14 cellular contexts compared by ENCODE assay signal in the genomic region with DNA sequence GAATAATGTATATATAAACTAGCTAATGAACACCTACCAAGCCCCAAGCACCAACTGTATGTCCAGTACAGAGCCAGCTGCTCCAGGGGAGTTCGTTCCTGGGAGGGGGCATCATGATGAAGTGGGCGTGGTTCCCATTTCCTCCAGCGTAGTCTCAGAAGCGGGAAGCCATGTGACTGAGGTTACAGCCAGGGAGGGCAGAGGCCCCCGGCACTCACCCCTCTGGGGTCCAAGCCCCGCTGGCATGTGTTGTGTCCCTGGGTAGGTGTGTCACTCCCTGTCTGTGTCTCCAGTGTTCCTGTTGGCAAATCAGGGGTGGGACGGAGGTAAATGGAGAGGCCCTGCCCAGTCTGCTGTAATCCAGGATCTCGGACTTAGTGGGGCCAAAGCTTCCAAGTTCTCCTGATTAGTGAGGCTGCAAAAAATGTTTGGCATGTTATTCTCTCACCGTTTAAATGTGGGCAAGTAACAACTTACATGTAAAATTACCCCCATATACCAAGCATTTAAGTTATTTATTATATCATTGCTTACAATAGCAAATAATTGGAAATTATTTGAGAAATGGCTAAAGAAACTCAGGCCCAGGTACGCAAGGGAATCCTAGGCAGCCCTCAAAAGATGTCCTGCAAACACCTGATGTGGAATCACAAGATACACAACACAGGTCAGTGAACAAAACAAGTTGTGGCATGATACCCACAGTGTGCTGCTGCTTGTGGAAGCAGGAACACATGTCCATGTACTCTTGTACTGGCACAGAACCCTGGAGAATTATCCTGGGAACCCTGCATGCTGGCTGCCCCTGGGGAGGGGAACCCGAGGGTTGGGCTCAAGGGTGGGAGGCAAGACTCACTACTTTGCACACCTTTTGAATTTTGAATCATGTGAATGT. TPM values are rescaled to one million over a fixed set of nuclear protein-coding genes. Genes with fewer than 3 reads are reported as not detected.
A peak's percentile ranks its signal among the peaks of the same experiment; 100 is the strongest.
DNase-seq lines count a peak whose midpoint lies in the region; ATAC-seq and TF ChIP-seq lines count a peak whose summit lies in the region.
"Had no signal": no experiment of that assay in that cellular context is flagged by ENCODE, and none has a peak within 500 bp of the region (broad histone marks: within the 10 kb centered on the region; RNA-seq: fewer than 3 reads in every experiment).

No MANE protein-coding gene starts in this region.

- H3K23ac ChIP-seq in IMR-90 (ENCODE audit: low read depth, low read length) = no peak overlapping the region

- peaks cover 57% of the 10 kb centered on the region for H3K4me1 ChIP-seq in CD4-positive, alpha-beta memory T cell (ENCODE audit: insufficient read depth, low read length)
- peaks cover 3% of the 10 kb centered on the region for H3K4me1 ChIP-seq in IMR-90 (ENCODE audit: control insufficient read depth, insufficient read depth, low read length)
- H3K4me1 ChIP-seq: Caco-2, testis had no signal

- intact Hi-C loops in CD4-positive, alpha-beta memory T cell (cut with micrococcal nuclease) = no loop called here
- intact Hi-C loops in IMR-90 (cut with micrococcal nuclease) (no loop called here), natural killer cell (cut with micrococcal nuclease) (no loop called here)

- CTCF ChIA-PET in CD4-positive, alpha-beta memory T cell (lab: Charles Lee; ENCODE audit: partially characterized antibody) = interaction anchor here (1.4 kb wide), 1 partner anchor 19 kb away, joined by 4 read pairs; no protein-coding TSS in a partner anchor
- CTCF ChIA-PET in IMR-90 (lab: Yijun Ruan, JAX) = no interaction called here

- H3K36me3 Mint-ChIP-seq in CD4-positive, alpha-beta memory T cell = peaks cover 8 to 16% of the 10 kb centered on the region in 2 donors
- no peaks in the 10 kb centered on the region for H3K36me3 Mint-ChIP-seq in natural killer cell

- H2AFZ ChIP-seq in IMR-90 (replicated peaks; ENCODE audit: low read length, poor library complexity) = peak overlapping the region; percentile 44

- H3K4me3 ChIP-seq in CD4-positive, alpha-beta memory T cell (ENCODE audit: low read length in 2 of 2) = no peak overlapping the region
- H3K4me3 ChIP-seq in IMR-90 (ENCODE audit: insufficient read depth, low read depth, low read length) = no peak overlapping the region
- H3K4me3 ChIP-seq: heart right ventricle, testis had no signal

- WGBS in IMR-90 (ENCODE audit: extremely low coverage in 2 of 2, insufficient read length in 1 of 2), 2 experiments = no CpG with 5 or more reads among the region's 11 CpGs

- peak overlapping the region in 7 of 8 donors; percentile 38 to 72 (median 61) for H3K4me3 Mint-ChIP-seq in CD4-positive, alpha-beta memory T cell
- H3K4me3 Mint-ChIP-seq in natural killer cell = peak overlapping the region; percentile 37
- H3K4me3 Mint-ChIP-seq: naive B cell had no signal

- peak overlapping the region; percentile 26; the same call in 1 of the 2 replicates for H2BK120ac ChIP-seq in IMR-90 (ENCODE audit: low read depth, low read length)

- H3K9ac ChIP-seq in IMR-90 (ENCODE audit: low read depth, low read length) = no peak overlapping the region

- H3K14ac ChIP-seq in IMR-90 (replicated peaks; ENCODE audit: low read depth, low read length) = no peak overlapping the region

- no peak overlapping the region for H2AK5ac ChIP-seq in IMR-90 (ENCODE audit: low read depth, low read length)

- no peak for DNase-seq in CD4-positive, alpha-beta memory T cell
- DNase-seq in IMR-90 (no peak), astrocyte of the hippocampus (ENCODE audit: low read depth, low spot score) (peak; percentile 46), natural killer cell (no peak), SHP77 treated with DMSO at 0.1 percent for 48 hours (lab: John Stamatoyannopoulos, UW) (no peak), NCI-H1436 (lab: John Stamatoyannopoulos, UW) (no peak), T-helper 9 cell (no peak)
- no peak for DNase-seq in central memory CD4-positive, alpha-beta T cell
- DNase-seq: Caco-2, heart right ventricle, naive B cell, NCI-H1092 treated with DMSO at 0.1 percent for 48 hours, NCI-H446, testis had no signal

- BruUV-seq in IMR-90 (replicated peaks; lab: Mats Ljungman, UMichigan) = no TSS peak

- H3K36me3 ChIP-seq in CD4-positive, alpha-beta memory T cell (ENCODE audit: insufficient read depth, low read length) = no peaks in the 10 kb centered on the region
- H3K36me3 ChIP-seq in IMR-90 (ENCODE audit: control insufficient read depth, insufficient read depth, low read length) = no peaks in the 10 kb centered on the region

- no peaks in the 10 kb centered on the region for H4K20me1 ChIP-seq in IMR-90 (ENCODE audit: insufficient read depth, low read length)

- TF ChIP-seq RAD21 in IMR-90 (IDR thresholded peaks at IDR 0.05; ENCODE audit: low read length) = no peak

- H3K27me3 ChIP-seq in CD4-positive, alpha-beta memory T cell (ENCODE audit: insufficient read depth, low read length) = no peaks in the 10 kb centered on the region
- no peaks in the 10 kb centered on the region for H3K27me3 ChIP-seq in IMR-90 (ENCODE audit: control insufficient read depth, insufficient read depth, low read length)
- H3K27me3 ChIP-seq: heart right ventricle, testis had no signal

- H3K27ac ChIP-seq in CD4-positive, alpha-beta memory T cell (ENCODE audit: low read depth, low read length) = peak overlapping the region; percentile 14
- H3K27ac ChIP-seq in IMR-90 (ENCODE audit: insufficient read depth, low read length) = no peak overlapping the region
- H3K27ac ChIP-seq: heart right ventricle, testis had no signal

- no peak overlapping the region for H4K91ac ChIP-seq in IMR-90 (ENCODE audit: insufficient read depth, low read depth, low read length)

- peaks cover 9% of the 10 kb centered on the region; the same call in 1 of the 2 replicates for H3K9me1 ChIP-seq in IMR-90 (ENCODE audit: insufficient read depth, low read length)

- H4K8ac ChIP-seq in IMR-90 (ENCODE audit: low read depth in 2 of 2, low read length in 2 of 2) = no peak overlapping the region

- ATAC-seq in IMR-90 (ENCODE audit: low read depth) = no peak; the same call in none of the 2 replicates
- ATAC-seq in natural killer cell = peak in 2 of 3 donors; percentile 12 to 18

- TF ChIP-seq POLR2A in IMR-90 (IDR thresholded peaks at IDR 0.05; ENCODE audit: low read depth, low read length) = no peak

- peaks cover 4 to 7% of the 10 kb centered on the region in 2 experiments; a peak in 2 of 4 replicates for H3K79me1 ChIP-seq in IMR-90 (ENCODE audit: low read depth in 1 of 2, low read length in 2 of 2)

- no peaks in the 10 kb centered on the region for H3K27me3 Mint-ChIP-seq in CD4-positive, alpha-beta memory T cell
- H3K27me3 Mint-ChIP-seq in natural killer cell (ENCODE audit: low read depth in 2 of 2) = no peaks in the 10 kb centered on the region
- H3K27me3 Mint-ChIP-seq: naive B cell had no signal

- H3K27ac Mint-ChIP-seq in CD4-positive, alpha-beta memory T cell = peak overlapping the region in 4 of 7 donors; percentile 23 to 90 (median 86)
- peak overlapping the region; percentile 69 to 86 for H3K27ac Mint-ChIP-seq in natural killer cell

- peaks cover 27 to 78% (median 56%) of the 10 kb centered on the region in 4 donors for H3K4me1 Mint-ChIP-seq in CD4-positive, alpha-beta memory T cell
- peaks cover 36 to 53% of the 10 kb centered on the region in 2 donors for H3K4me1 Mint-ChIP-seq in natural killer cell

- no peak overlapping the region for H2BK15ac ChIP-seq in IMR-90 (ENCODE audit: low read depth, low read length)

- dilution Hi-C loops in IMR-90 (cut with HindIII; ENCODE audit: low sequenced_read_pairs, unreplicated experiment) = no loop called here

- H4K5ac ChIP-seq in IMR-90 (ENCODE audit: low read depth, low read length) = no peak overlapping the region

- H3K4ac ChIP-seq in IMR-90 (ENCODE audit: low read depth, low read length) = no peak overlapping the region

- peak overlapping the region; percentile 17; the same call in 1 of the 2 replicates for H3K4me2 ChIP-seq in IMR-90 (ENCODE audit: low read depth, low read length)

- in situ Hi-C loops in IMR-90 (cut with MboI; ENCODE audit: low sequenced_read_pairs) = no loop called here

- no peak overlapping the region for H2BK5ac ChIP-seq in IMR-90 (ENCODE audit: low read depth, low read length, poor library complexity, severe bottlenecking)

- POLR2A ChIA-PET in CD4-positive, alpha-beta memory T cell (lab: Charles Lee; ENCODE audit: partially characterized antibody) = interaction anchor here (2.3 kb wide), 1 partner anchor 9 kb away, joined by 12 read pairs; no protein-coding TSS in a partner anchor
- POLR2A ChIA-PET in IMR-90 (lab: Charles Lee; ENCODE audit: unreplicated experiment) = no interaction called here

- no peak overlapping the region; the same call in 1 of the 2 replicates for H2BK20ac ChIP-seq in IMR-90 (ENCODE audit: low read depth, low read length)

- no peak overlapping the region for H3K18ac ChIP-seq in IMR-90 (ENCODE audit: low read depth, low read length)

- TF ChIP-seq CTCF in IMR-90 (conservative IDR thresholded peaks at IDR 0.05; ENCODE audit: low read depth, low read length) (no peak), natural killer cell (IDR thresholded peaks at IDR 0.05) (no peak)

- H3K9me3 Mint-ChIP-seq in CD4-positive, alpha-beta memory T cell = no peaks in the 10 kb centered on the region
- no peaks in the 10 kb centered on the region for H3K9me3 Mint-ChIP-seq in natural killer cell

- no peak overlapping the region; the same call in 1 of the 2 replicates for H3K56ac ChIP-seq in IMR-90 (ENCODE audit: extremely low read depth, insufficient read depth, low read length)

- H2AK9ac ChIP-seq in IMR-90 (replicated peaks; ENCODE audit: low read depth, low read length, poor library complexity) = no peak overlapping the region

- no peaks in the 10 kb centered on the region for H3K9me3 ChIP-seq in CD4-positive, alpha-beta memory T cell (ENCODE audit: control insufficient read depth in 1 of 2, low read length in 2 of 2)
- H3K9me3 ChIP-seq in IMR-90 (ENCODE audit: control insufficient read depth, insufficient read depth, low read length) = no peaks in the 10 kb centered on the region
- H3K9me3 ChIP-seq: Caco-2, heart right ventricle, testis had no signal

TF ChIP-seq in IMR-90, 13 proteins besides CTCF, POLR2A, EP300 and RAD21 (continues in another document):
- TF ChIP-seq RFX5 (IDR thresholded peaks at IDR 0.05; ENCODE audit: low read depth, low read length) (no peak), MAFK (IDR thresholded peaks at IDR 0.05; ENCODE audit: low read depth, low read length) (no peak), CHD1 (IDR thresholded peaks at IDR 0.05; ENCODE audit: low read depth, low read length) (no peak), SMC3 (IDR thresholded peaks at IDR 0.05; ENCODE audit: low read depth, low read length) (no peak), MAZ (IDR thresholded peaks at IDR 0.05; ENCODE audit: borderline replicate concordance, low read depth, low read length) (no peak), BHLHE40 (IDR thresholded peaks at IDR 0.05; ENCODE audit: low read depth, low read length) (no peak), FOS (IDR thresholded peaks at IDR 0.05; ENCODE audit: low read depth, low read length) (no peak)

RNA-seq across cellular contexts. Expression of gene FAM110A, which starts 22.2 kb away (rescaled TPM):
- 10 to 100 TPM; 19.8 to 21.7 TPM for total RNA-seq in CD4-positive, alpha-beta memory T cell
- 10 to 100 TPM in 1 of 2 donors, 1 to 10 TPM in 1; 8.1 to 15.4 TPM for polyA plus RNA-seq in CD4-positive, alpha-beta memory T cell
- total RNA-seq in IMR-90 (2012; rRNA removed) (0.36 and 0.56 TPM in 2 replicates), natural killer cell (10 to 100 TPM; 25.1 to 91.0 (median 31.8) TPM)
- polyA plus RNA-seq in IMR-90 (2012; rRNA removed) = 3.6 and 4.7 TPM in 2 replicates
- polyA plus RNA-seq in IMR-90 (2012; cell fraction: cytosol; rRNA removed) = 6.2 and 6.9 TPM in 2 replicates
- polyA plus RNA-seq in IMR-90 (2012; cell fraction: nucleus; rRNA removed; ENCODE audit: low replicate concordance) = 7.7 and 12.4 TPM in 2 replicates

Comparison
In these comparisons a context has a peak if more than half of its experiments do, and no peak if none do; other contexts are left out.
1. RNA of gene FAM110A, which starts 22.2 kb away (total RNA-seq): 25.1 to 91.0 TPM in natural killer cell and 19.8 to 21.7 TPM in CD4-positive, alpha-beta memory T cell; 0.36 to 0.56 TPM in IMR-90; every median in the first group is over 10 times any median in the second.